8 cellular contexts compared by ENCODE assay signal in the genomic region with DNA sequence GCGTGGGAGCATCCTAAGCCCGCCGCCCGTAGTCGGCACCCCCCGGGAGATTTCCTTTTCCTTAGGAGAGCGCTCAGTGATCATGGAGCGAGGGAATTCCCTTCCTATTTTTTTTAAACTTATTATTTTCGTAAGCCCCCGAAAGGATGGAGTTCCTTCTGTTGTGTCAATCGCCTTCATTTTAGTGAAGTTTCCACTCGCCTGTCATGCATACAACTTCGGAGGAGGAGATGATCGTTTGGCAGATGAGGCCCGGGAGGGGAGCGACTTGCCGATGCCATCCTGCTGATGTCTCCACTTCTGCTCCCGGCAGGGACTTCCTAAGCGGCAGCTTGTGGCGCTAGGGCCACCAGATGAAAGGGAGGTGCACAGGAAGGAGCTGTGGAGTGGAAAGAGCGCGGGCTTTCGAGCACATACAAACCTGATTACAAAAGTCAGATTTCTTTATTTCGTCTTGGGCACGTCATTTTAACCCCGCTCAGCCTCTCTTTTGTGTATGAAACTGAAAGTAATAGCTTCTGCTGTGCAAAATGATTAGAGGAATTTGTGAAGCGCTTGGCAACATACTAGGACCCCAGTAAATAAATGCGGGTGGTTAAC. TPM values are rescaled to one million over a fixed set of nuclear protein-coding genes. Genes with fewer than 3 reads are reported as not detected.
DNase-seq lines count a peak whose midpoint lies in the region; ATAC-seq and TF ChIP-seq lines count a peak whose summit lies in the region.

A gene with protein sequence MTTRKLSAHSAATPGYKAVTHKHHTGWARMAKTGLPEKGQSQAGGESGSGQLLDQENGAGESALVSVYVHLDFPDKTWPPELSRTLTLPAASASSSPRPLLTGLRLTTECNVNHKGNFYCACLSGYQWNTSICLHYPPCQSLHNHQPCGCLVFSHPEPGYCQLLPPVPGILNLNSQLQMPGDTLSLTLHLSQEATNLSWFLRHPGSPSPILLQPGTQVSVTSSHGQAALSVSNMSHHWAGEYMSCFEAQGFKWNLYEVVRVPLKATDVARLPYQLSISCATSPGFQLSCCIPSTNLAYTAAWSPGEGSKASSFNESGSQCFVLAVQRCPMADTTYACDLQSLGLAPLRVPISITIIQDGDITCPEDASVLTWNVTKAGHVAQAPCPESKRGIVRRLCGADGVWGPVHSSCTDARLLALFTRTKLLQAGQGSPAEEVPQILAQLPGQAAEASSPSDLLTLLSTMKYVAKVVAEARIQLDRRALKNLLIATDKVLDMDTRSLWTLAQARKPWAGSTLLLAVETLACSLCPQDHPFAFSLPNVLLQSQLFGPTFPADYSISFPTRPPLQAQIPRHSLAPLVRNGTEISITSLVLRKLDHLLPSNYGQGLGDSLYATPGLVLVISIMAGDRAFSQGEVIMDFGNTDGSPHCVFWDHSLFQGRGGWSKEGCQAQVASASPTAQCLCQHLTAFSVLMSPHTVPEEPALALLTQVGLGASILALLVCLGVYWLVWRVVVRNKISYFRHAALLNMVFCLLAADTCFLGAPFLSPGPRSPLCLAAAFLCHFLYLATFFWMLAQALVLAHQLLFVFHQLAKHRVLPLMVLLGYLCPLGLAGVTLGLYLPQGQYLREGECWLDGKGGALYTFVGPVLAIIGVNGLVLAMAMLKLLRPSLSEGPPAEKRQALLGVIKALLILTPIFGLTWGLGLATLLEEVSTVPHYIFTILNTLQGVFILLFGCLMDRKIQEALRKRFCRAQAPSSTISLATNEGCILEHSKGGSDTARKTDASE (minus strand): TSS at position 336 of the 600 bp plus-strand sequence. CDS start 555 bp downstream, outside the sequence.

- intact Hi-C loops in left colon (cut with DNase I, micrococcal nuclease) = no loop called here

- DNase-seq in NCI-H345 (lab: John Stamatoyannopoulos, UW) (peak; percentile 73), choroid plexus epithelial cell (ENCODE audit: low read depth) (peak; percentile 56), left colon (peak; percentile 68 to 74)
- peak; percentile 49 for DNase-seq in activated CD4-positive, alpha-beta T cell treated with anti-CD3 and anti-CD28 coated beads for 1 hour
- peak; percentile 62 to 69 for DNase-seq in stimulated activated CD4-positive, alpha-beta T cell treated with anti-CD3 and anti-CD28 coated beads, Interleukin-2, amount 100 ng/mL, for 24 hours

- peak within 1 kb of the TSS; percentile 84 for H3K27ac ChIP-seq in 22Rv1

- TF ChIP-seq POLR2A in GM19193 (IDR thresholded peaks at IDR 0.05; ENCODE audit: extremely low read depth, insufficient read depth, insufficient read length) = peak; percentile 13

- H3K4me3 ChIP-seq in choroid plexus epithelial cell (ENCODE audit: low read depth, low read length) = peak within 1 kb of the TSS; percentile 98

- TF ChIP-seq CTCF in 22Rv1 (IDR thresholded peaks at IDR 0.05) (no peak), choroid plexus epithelial cell (conservative IDR thresholded peaks at IDR 0.05; ENCODE audit: low read depth, low read length) (no peak)

- ATAC-seq in left colon (peak; percentile 61), HG03378 (IDR thresholded peaks at IDR 0.05; ENCODE audit: unreplicated experiment) (no peak)

RNA-seq across cellular contexts. Expression of the gene that starts here (rescaled TPM):
- total RNA-seq in left colon = under 1 TPM; 0.34 to 0.49 TPM

Comparison
In these comparisons a context has a peak if more than half of its experiments do, and no peak if none do; other contexts are left out.
1. Peak in DNase-seq and ATAC-seq in left colon; RNA of the gene not detected or under 1 TPM.